ENCODE assay signal across 19 cellular contexts in genomic region chr22:50283821-50284220, GRCh38. TPM values are rescaled to one million over a fixed set of nuclear protein-coding genes. Genes with fewer than 3 reads are reported as not detected.
DNase-seq lines count a peak whose midpoint lies in the region; TF ChIP-seq lines count a peak whose summit lies in the region.
"Had no signal": no experiment of that assay in that cellular context is flagged by ENCODE, and none has a peak within 500 bp of the region (broad histone marks: within the 10 kb centered on the region; RNA-seq: fewer than 3 reads in every experiment).

No MANE protein-coding gene starts in this region.

- H3K4me2 ChIP-seq in PC-9 (peak overlapping the region; percentile 75), trophoblast cell (ENCODE audit: low read length) (no peak overlapping the region)

- H4K12ac ChIP-seq in trophoblast cell (ENCODE audit: low read depth, low read length), result no peak overlapping the region

- H3K9me3 ChIP-seq in PC-9 (ENCODE audit: insufficient read depth, low read depth) (no peaks in the 10 kb centered on the region), esophagus (ENCODE audit: control insufficient read depth in 2 of 2, insufficient read depth in 1 of 2, low read depth in 1 of 2, low read length in 1 of 2) (peaks cover 0 to 5% of the 10 kb centered on the region in 2 donors), trophoblast cell (ENCODE audit: insufficient read depth, low read depth, low read length) (no peaks in the 10 kb centered on the region), esophagus muscularis mucosa (no peaks in the 10 kb centered on the region)

- H3K14ac ChIP-seq in trophoblast cell (ENCODE audit: low read length), result no peak overlapping the region

- H2BK12ac ChIP-seq in trophoblast cell (ENCODE audit: low read length), result no peak overlapping the region

- no peak overlapping the region for H3K9ac ChIP-seq in trophoblast cell (ENCODE audit: low read length)
- H3K9ac ChIP-seq: GM23248 had no signal

- WGBS in esophagus, 2 donors, result 88 to 91% methylated on average over 25 to 30 of the region's 30 CpGs
- WGBS in trophoblast cell (ENCODE audit: extremely low coverage, insufficient coverage, insufficient read length), result no CpG with 5 or more reads among the region's 30 CpGs
- WGBS in esophagus muscularis mucosa, result 90% methylated on average over 15 of the region's 30 CpGs

- DNase-seq in Calu3 (no peak), PC-9 (no peak), trophoblast cell (no peak), pons (ENCODE audit: low spot score) (no peak), NCI-H1048 (lab: John Stamatoyannopoulos, UW) (no peak), esophagus muscularis mucosa (ENCODE audit: extremely low spot score) (no peak), retina (no peak)
- DNase-seq: C1 segment of cervical spinal cord; CD4-positive, alpha-beta memory T cell; COR-L47; DMS 273 treated with DMSO at 0.1 percent for 48 hours; DMS79; EL; GDM1; GM23248; H7; HCEC 1CT had no signal

- no peaks in the 10 kb centered on the region for H3K9me2 ChIP-seq in PC-9 (ENCODE audit: insufficient read depth)

- H4K20me1 ChIP-seq in PC-9 (ENCODE audit: insufficient read depth), result peaks cover 27% of the 10 kb centered on the region

- no peaks in the 10 kb centered on the region for H3K9me3 Mint-ChIP-seq in Calu3 (ENCODE audit: low read depth, unreplicated experiment)
- H3K9me3 Mint-ChIP-seq: CD4-positive, alpha-beta memory T cell had no signal

- H3K4me3 ChIP-seq in PC-9 (no peak overlapping the region), esophagus (ENCODE audit: low read depth in 1 of 2, low read length in 2 of 2) (peak overlapping the region; percentile 5 to 41), trophoblast cell (ENCODE audit: low read depth, low read length) (no peak overlapping the region), esophagus muscularis mucosa (no peak overlapping the region)
- H3K4me3 ChIP-seq: GM12878, GM23248 had no signal

- intact Hi-C loops in Calu3 (cut with micrococcal nuclease; ENCODE audit: unreplicated experiment) (no loop called here), PC-9 (cut with micrococcal nuclease; ENCODE audit: unreplicated experiment) (loop anchor here (2.0 kb wide), 1 partner anchor 59 kb away; the partner anchor contains the start of gene PPP6R2), esophagus muscularis mucosa (cut with DNase I) (no loop called here)

- H3K27me3 ChIP-seq in PC-9 (ENCODE audit: insufficient read depth, low read depth) (no peaks in the 10 kb centered on the region), esophagus (ENCODE audit: control insufficient read depth in 1 of 2, insufficient read depth in 2 of 2, low read length in 2 of 2) (no peaks in the 10 kb centered on the region), trophoblast cell (ENCODE audit: insufficient read depth, low read length) (no peaks in the 10 kb centered on the region), esophagus muscularis mucosa (no peaks in the 10 kb centered on the region)

- H3K27ac ChIP-seq in PC-9 (no peak overlapping the region), esophagus (ENCODE audit: low read depth in 2 of 2, low read length in 1 of 2) (peak overlapping the region; percentile 43 to 90), trophoblast cell (ENCODE audit: low read depth, low read length) (no peak overlapping the region), esophagus muscularis mucosa (replicated peaks in 1 of 4) (no peak overlapping the region)
- H3K27ac ChIP-seq: GM23248 had no signal

- BruUV-seq in Calu3 (replicated peaks; lab: Mats Ljungman, UMichigan) (no TSS peak), PC-9 (replicated peaks; lab: Mats Ljungman, UMichigan) (no TSS peak)

- peaks cover 38% of the 10 kb centered on the region for H3K4me1 ChIP-seq in PC-9 (replicated peaks; ENCODE audit: insufficient read depth)
- peaks cover 3 to 43% of the 10 kb centered on the region in 2 donors for H3K4me1 ChIP-seq in esophagus (ENCODE audit: control insufficient read depth in 2 of 2, insufficient read depth in 2 of 2, low read length in 1 of 2)
- peaks cover 12 to 15% of the 10 kb centered on the region in 2 experiments for H3K4me1 ChIP-seq in trophoblast cell (ENCODE audit: control insufficient read depth in 1 of 2, insufficient read depth in 2 of 2, low read length in 2 of 2)
- peaks cover 10 to 18% (median 11%) of the 10 kb centered on the region in 4 donors for H3K4me1 ChIP-seq in esophagus muscularis mucosa

- no peak overlapping the region for H3K4ac ChIP-seq in trophoblast cell (ENCODE audit: low read depth, low read length)

- H3K27me3 Mint-ChIP-seq in Calu3 (ENCODE audit: unreplicated experiment), result no peaks in the 10 kb centered on the region
- H3K27me3 Mint-ChIP-seq: CD4-positive, alpha-beta memory T cell had no signal

- no peak overlapping the region for H4K8ac ChIP-seq in trophoblast cell (ENCODE audit: low read depth, low read length)

- H2AK5ac ChIP-seq in trophoblast cell (ENCODE audit: low read length), result no peak overlapping the region

- H3K27ac Mint-ChIP-seq in Calu3 (ENCODE audit: unreplicated experiment), result no peak overlapping the region
- H3K27ac Mint-ChIP-seq: CD4-positive, alpha-beta memory T cell had no signal

- H3K79me2 ChIP-seq in PC-9 (ENCODE audit: low read depth) (peaks cover 32% of the 10 kb centered on the region), trophoblast cell (ENCODE audit: control insufficient read depth, insufficient read depth, low read length, poor library complexity) (peaks cover 10% of the 10 kb centered on the region)

- H3K18ac ChIP-seq in trophoblast cell (ENCODE audit: low read length), result no peak overlapping the region

- H2BK5ac ChIP-seq in trophoblast cell (ENCODE audit: low read depth, low read length, poor library complexity), result no peak overlapping the region

- peaks cover 15% of the 10 kb centered on the region for H3K79me1 ChIP-seq in trophoblast cell (ENCODE audit: low read length)

- TF ChIP-seq EP300 in esophagus muscularis mucosa (IDR thresholded peaks at IDR 0.05), result no peak

- H3K23ac ChIP-seq in trophoblast cell (ENCODE audit: low read length), result no peak overlapping the region

- H3K36me3 ChIP-seq in PC-9 (ENCODE audit: low read depth) (peaks cover 56% of the 10 kb centered on the region), esophagus (ENCODE audit: control insufficient read depth in 2 of 2, insufficient read depth in 2 of 2, low read length in 1 of 2) (peaks cover 2 to 88% of the 10 kb centered on the region in 2 donors), trophoblast cell (ENCODE audit: control insufficient read depth in 1 of 2, insufficient read depth in 2 of 2, low read length in 2 of 2) (peaks cover 80 to 89% of the 10 kb centered on the region in 2 experiments), esophagus muscularis mucosa (peaks cover 89 to 96% (median 96%) of the 10 kb centered on the region in 4 donors)

- peaks cover 59% of the 10 kb centered on the region for H3F3A ChIP-seq in PC-9 (ENCODE audit: insufficient read depth, low read depth)

- POLR2A ChIA-PET in PC-9 (lab: Charles Lee; ENCODE audit: unreplicated experiment), result no interaction called here

- H3K4me1 Mint-ChIP-seq in Calu3 (ENCODE audit: low read depth, unreplicated experiment), result peaks cover 7% of the 10 kb centered on the region
- H3K4me1 Mint-ChIP-seq: CD4-positive, alpha-beta memory T cell had no signal

- H4K91ac ChIP-seq in trophoblast cell (ENCODE audit: low read depth, low read length), result peak overlapping the region; percentile 99

- no peak overlapping the region for H2AFZ ChIP-seq in PC-9
- no peak overlapping the region for H2AFZ ChIP-seq in trophoblast cell (ENCODE audit: insufficient read depth, low read length, poor library complexity)
- H2AFZ ChIP-seq: GM23248 had no signal

- TF ChIP-seq CTCF in Calu3 (IDR thresholded peaks at IDR 0.05; ENCODE audit: unreplicated experiment) (no peak), PC-9 (conservative IDR thresholded peaks at IDR 0.05) (no peak), esophagus muscularis mucosa (IDR thresholded peaks at IDR 0.05) (no peak)

- peaks cover 85% of the 10 kb centered on the region for H3K36me3 Mint-ChIP-seq in Calu3 (ENCODE audit: insufficient read depth, unreplicated experiment)
- H3K36me3 Mint-ChIP-seq: CD4-positive, alpha-beta memory T cell had no signal

- peak overlapping the region; percentile 51 for H3K4me3 Mint-ChIP-seq in Calu3 (ENCODE audit: low read depth, unreplicated experiment)
- H3K4me3 Mint-ChIP-seq: CD4-positive, alpha-beta memory T cell had no signal

- no peak for TF ChIP-seq POLR2A in esophagus muscularis mucosa (IDR thresholded peaks at IDR 0.05; ENCODE audit: low read depth)

- H2BK120ac ChIP-seq in trophoblast cell (ENCODE audit: insufficient read depth, low read length, poor library complexity), result no peak overlapping the region

- CTCF ChIA-PET in Calu3 (lab: Charles Lee), result interaction anchor here (0.5 kb wide), 1 partner anchor 47 kb away, joined by 3 read pairs; no protein-coding TSS in a partner anchor
- CTCF ChIA-PET in PC-9 (lab: Charles Lee), result no interaction called here

RNA-seq across cellular contexts. Expression of gene MAPK11, which starts 13.6 kb away (rescaled TPM):
- 14.3 and 23.7 TPM in 2 replicates for total RNA-seq in Calu3 (2022)
- 5.5 and 10.0 TPM in 2 replicates for total RNA-seq in PC-9 (2021)
- polyA plus RNA-seq in esophagus, result 1 to 10 TPM; 5.4 to 6.1 TPM
- polyA plus RNA-seq in trophoblast cell (2013), result 0.15 and 0.29 TPM in 2 replicates
- total RNA-seq in esophagus muscularis mucosa, result 10 to 100 TPM in 2 of 4 donors, 1 to 10 TPM in 2; 3.7 to 12.5 (median 10.1) TPM

RNA-seq across cellular contexts. Expression of gene MAPK12, which starts 22.3 kb away (rescaled TPM):
- 21.1 and 27.5 TPM in 2 replicates for total RNA-seq in Calu3 (2022)
- 48.5 and 61.1 TPM in 2 replicates for total RNA-seq in PC-9 (2021)
- polyA plus RNA-seq in esophagus, result 1 to 10 TPM; 3.0 to 3.4 TPM
- polyA plus RNA-seq in trophoblast cell (2013), result 2.5 and 2.7 TPM in 2 replicates
- 10 to 100 TPM in 3 of 4 donors, 1 to 10 TPM in 1; 5.8 to 22.9 (median 16.1) TPM for total RNA-seq in esophagus muscularis mucosa

RNA-seq across cellular contexts. Expression of gene PLXNB2, which starts 23.6 kb away (rescaled TPM):
- total RNA-seq in Calu3 (2022) (298 and 337 TPM in 2 replicates), PC-9 (2021) (250 and 260 TPM in 2 replicates), esophagus muscularis mucosa (100 to 1,000 TPM; 115 to 218 (median 154) TPM)
- polyA plus RNA-seq in esophagus, result 100 to 1,000 TPM; 107 to 186 TPM
- polyA plus RNA-seq in trophoblast cell (2013), result 61.9 and 66.1 TPM in 2 replicates

RNA-seq across cellular contexts. Expression of gene HDAC10, which starts 32.8 kb away (rescaled TPM):
- 52.9 and 69.2 TPM in 2 replicates for total RNA-seq in Calu3 (2022)
- 80.5 and 101 TPM in 2 replicates for total RNA-seq in PC-9 (2021)
- 10 to 100 TPM; 22.0 to 42.4 TPM for polyA plus RNA-seq in esophagus
- 16.1 TPM in 2 replicates for polyA plus RNA-seq in trophoblast cell (2013)
- total RNA-seq in esophagus muscularis mucosa, result 10 to 100 TPM; 10.2 to 19.5 (median 17.4) TPM

RNA-seq across cellular contexts. Expression of gene TUBGCP6, which starts 39.0 kb away (rescaled TPM):
- total RNA-seq in Calu3 (2022) (49.7 and 54.7 TPM in 2 replicates), PC-9 (2021) (31.3 and 34.8 TPM in 2 replicates), esophagus muscularis mucosa (10 to 100 TPM; 20.2 to 38.0 (median 30.0) TPM)
- 10 to 100 TPM; 19.3 to 37.9 TPM for polyA plus RNA-seq in esophagus
- polyA plus RNA-seq in trophoblast cell (2013), result 9.8 and 10.1 TPM in 2 replicates

Comparison
In these comparisons a context has a peak if more than half of its experiments do, and no peak if none do; other contexts are left out.
1. H3K27ac ChIP-seq: peak in esophagus (2 of 2); none in PC-9 (single experiment), trophoblast cell (single experiment) and esophagus muscularis mucosa (0 of 4).
2. H3K4me3 ChIP-seq: peak in esophagus (2 of 2); none in PC-9 (single experiment), trophoblast cell (single experiment) and esophagus muscularis mucosa (0 of 4).